In the genomic region with DNA sequence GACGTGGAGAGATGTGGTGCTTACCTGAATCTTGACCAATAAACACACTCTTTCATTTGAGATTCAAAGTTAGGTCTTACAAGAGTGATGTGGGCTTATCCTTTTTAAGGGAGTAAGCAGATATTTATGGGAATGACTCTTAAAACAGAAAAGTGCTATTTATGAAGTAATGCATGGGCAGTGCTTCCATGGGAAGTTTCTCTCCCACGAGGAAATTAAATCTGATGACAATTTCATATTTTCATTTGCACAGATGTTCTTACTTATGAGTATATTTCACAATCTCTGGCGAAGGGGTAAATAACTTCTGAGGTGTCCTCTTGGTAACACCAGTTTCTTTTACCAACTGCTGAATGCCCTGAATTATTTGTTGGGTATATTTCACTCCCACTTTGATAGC, we compare ENCODE assay signal across 16 cellular contexts.
"Had no signal": no experiment of that assay in that cellular context is flagged by ENCODE, and none has a peak within 500 bp of the region (broad histone marks: within the 10 kb centered on the region; RNA-seq: fewer than 3 reads in every experiment).

No MANE protein-coding gene starts in this region.

- H3K4me1 Mint-ChIP-seq: activated CD8-positive, alpha-beta memory T cell treated with anti-CD3 and anti-CD28 coated beads, Interleukin-2, amount 10 ng/mL, durations not matched to agents 7 days and 5 days; activated naive CD8-positive, alpha-beta T cell treated with anti-CD3 and anti-CD28 coated beads, Interleukin-2, amount 10 ng/mL, durations not matched to agents 7 days and 5 days had no signal

- ATAC-seq: activated CD8-positive, alpha-beta memory T cell treated with anti-CD3 and anti-CD28 coated beads, Interleukin-2, amount 10 ng/mL, durations not matched to agents 7 days and 5 days; foreskin keratinocyte; heart right ventricle had no signal

- H3K27ac Mint-ChIP-seq: activated CD8-positive, alpha-beta memory T cell treated with anti-CD3 and anti-CD28 coated beads, Interleukin-2, amount 10 ng/mL, durations not matched to agents 7 days and 5 days; activated naive CD8-positive, alpha-beta T cell treated with anti-CD3 and anti-CD28 coated beads, Interleukin-2, amount 10 ng/mL, durations not matched to agents 7 days and 5 days; type B pancreatic cell had no signal

- DNase-seq: activated CD4-positive, alpha-beta T cell treated with anti-CD3 and anti-CD28 coated beads for 1 hour; activated CD4-positive, alpha-beta T cell treated with anti-CD3 and anti-CD28 coated beads, Interleukin-2, amount 50 U/mL, for 48 hours; activated CD8-positive, alpha-beta memory T cell treated with anti-CD3 and anti-CD28 coated beads, Interleukin-2, amount 10 ng/mL, durations not matched to agents 7 days and 5 days; activated gamma-delta T cell treated with Interleukin-2 at 50 U/mL for 16 hours; activated naive CD8-positive, alpha-beta T cell treated with anti-CD3 and anti-CD28 coated beads, Interleukin-2, amount 10 ng/mL, durations not matched to agents 7 days and 5 days; activated T-cell treated with anti-CD3 and anti-CD28 coated beads, Interleukin-2, amount 50 U/mL, for 48 hours; effector CD8-positive, alpha-beta T cell; foreskin keratinocyte; heart right ventricle; sigmoid colon; stimulated activated CD4-positive, alpha-beta T cell treated with anti-CD3 and anti-CD28 coated beads, Interleukin-12 subunit alpha, Interleukin-12 subunit beta, amount 100 ng/mL, for 4 hours; stimulated activated naive CD4-positive, alpha-beta T cell treated with Interleukin-2 at 50 U/mL for 16 hours; T1000 had no signal

- H3K4me3 ChIP-seq: ascending aorta, heart right ventricle, sigmoid colon, suprapubic skin had no signal

- H3K9me3 ChIP-seq: ascending aorta, heart right ventricle, sigmoid colon, suprapubic skin had no signal

- H3K27ac ChIP-seq: ascending aorta, foreskin keratinocyte, heart right ventricle, sigmoid colon, suprapubic skin had no signal

- H3K4me3 Mint-ChIP-seq: activated CD8-positive, alpha-beta memory T cell treated with anti-CD3 and anti-CD28 coated beads, Interleukin-2, amount 10 ng/mL, durations not matched to agents 7 days and 5 days; activated naive CD8-positive, alpha-beta T cell treated with anti-CD3 and anti-CD28 coated beads, Interleukin-2, amount 10 ng/mL, durations not matched to agents 7 days and 5 days; type B pancreatic cell had no signal

- H3K9me3 Mint-ChIP-seq: activated naive CD8-positive, alpha-beta T cell treated with anti-CD3 and anti-CD28 coated beads, Interleukin-2, amount 10 ng/mL, durations not matched to agents 7 days and 5 days; type B pancreatic cell had no signal
